Comparison of ENCODE assay signal across 9 cellular contexts in genomic region chr6:116450769-116451740, GRCh38. TPM values are rescaled to one million over a fixed set of nuclear protein-coding genes. Genes with fewer than 3 reads are reported as not detected.
A peak's percentile ranks its signal among the peaks of the same experiment; 100 is the strongest.
DNase-seq lines count a peak whose midpoint lies in the region; ATAC-seq, FAIRE-seq and TF ChIP-seq lines count a peak whose summit lies in the region.
"Had no signal": no experiment of that assay in that cellular context is flagged by ENCODE, and none has a peak within 500 bp of the region (broad histone marks: within the 10 kb centered on the region; RNA-seq: fewer than 3 reads in every experiment).

No MANE protein-coding gene starts in this region.

- in situ Hi-C loops in GM12878 (cut with MboI): no loop called here

- peak overlapping the region; percentile 45 for H2AFZ ChIP-seq in GM12878 (ENCODE audit: control insufficient read depth, low read depth, low read length)

- WGBS in GM12878 (ENCODE audit: insufficient coverage, insufficient replicate concordance, low lambda C conversion rate, missing lambda C conversion rate): 53% methylated on average over 9 of the region's 9 CpGs

- H3K36me3 ChIP-seq in GM12878 (ENCODE audit: control insufficient read depth in 2 of 2, insufficient read depth in 2 of 2, low read length in 1 of 2): no peaks in the 10 kb centered on the region

- H3K79me2 ChIP-seq in GM12878 (ENCODE audit: control insufficient read depth, insufficient read depth, low read length): no peaks in the 10 kb centered on the region

- no peak for TF ChIP-seq RAD21 in GM12878 (IDR thresholded peaks at IDR 0.05; ENCODE audit: insufficient read depth, low read depth, low read length)

- FAIRE-seq in GM12878 (lab: Jason Lieb, UNC): peak; percentile 71

- H3K4me1 ChIP-seq in GM12878 (ENCODE audit: control insufficient read depth, insufficient read depth, low read length): peaks cover 10% of the 10 kb centered on the region

- no peak overlapping the region for H3K9ac ChIP-seq in GM12878 (ENCODE audit: control insufficient read depth, insufficient read depth, low read length)

- H3K4me2 ChIP-seq in GM12878 (ENCODE audit: control insufficient read depth, insufficient read depth): peak overlapping the region; percentile 67

- no peaks in the 10 kb centered on the region for H4K20me1 ChIP-seq in GM12878 (ENCODE audit: control insufficient read depth, insufficient read depth)

- RAD21 ChIA-PET in GM12878 (lab: Charles Lee; ENCODE audit: unreplicated experiment): interaction anchor here (0.8 to 7.3 kb wide), 8 partner anchors 11 to 233 kb away, joined by 3 to 54 read pairs (median 4); no protein-coding TSS in a partner anchor

- no peak overlapping the region for H3K4me3 Mint-ChIP-seq in T-cell
- H3K4me3 Mint-ChIP-seq: activated naive CD4-positive, alpha-beta T cell treated with anti-CD3 and anti-CD28 coated beads, Interleukin-2, amount 50 U/mL, for 24 hours had no signal

- H3K4me1 Mint-ChIP-seq in T-cell: peaks cover 2 to 8% (median 6%) of the 10 kb centered on the region in 3 donors
- H3K4me1 Mint-ChIP-seq: activated naive CD4-positive, alpha-beta T cell treated with anti-CD3 and anti-CD28 coated beads, Interleukin-2, amount 50 U/mL, for 24 hours had no signal

- POLR2A ChIA-PET in GM12878 (lab: Charles Lee) (interaction anchor here (0.7 to 1.5 kb wide), 2 partner anchors 60 to 133 kb away, joined by 3 to 4 read pairs; no protein-coding TSS in a partner anchor), T-cell (lab: Charles Lee) (no interaction called here)

- H3K9me3 ChIP-seq in GM12878 (replicated peaks; ENCODE audit: control insufficient read depth, insufficient read depth, low read length): no peaks in the 10 kb centered on the region

- no peak for TF ChIP-seq POLR2A in GM12878 (IDR thresholded peaks at IDR 0.05; ENCODE audit: low read depth, low read length)

- H3K36me3 Mint-ChIP-seq in T-cell: no peaks in the 10 kb centered on the region
- H3K36me3 Mint-ChIP-seq: activated naive CD4-positive, alpha-beta T cell treated with anti-CD3 and anti-CD28 coated beads, Interleukin-2, amount 50 U/mL, for 24 hours had no signal

- H3K27ac Mint-ChIP-seq in T-cell: no peak overlapping the region
- H3K27ac Mint-ChIP-seq: activated naive CD4-positive, alpha-beta T cell treated with anti-CD3 and anti-CD28 coated beads, Interleukin-2, amount 50 U/mL, for 24 hours had no signal

- peaks cover 4 to 10% of the 10 kb centered on the region in 2 donors for H3K27me3 Mint-ChIP-seq in T-cell

- no peaks in the 10 kb centered on the region for H3K27me3 ChIP-seq in GM12878 (replicated peaks in 1 of 2; ENCODE audit: control insufficient read depth in 2 of 2, insufficient read depth in 2 of 2, low read length in 1 of 2)

- intact Hi-C loops in GM12878 (cut with micrococcal nuclease; ENCODE audit: unreplicated experiment): no loop called here

- no peak overlapping the region for H3K4me3 ChIP-seq in GM12878

- no peak for TF ChIP-seq EP300 in GM12878 (IDR thresholded peaks at IDR 0.05; ENCODE audit: borderline replicate concordance in 1 of 2, control insufficient read depth in 1 of 2, low read depth in 2 of 2, low read length in 2 of 2)

- peak; percentile 88 for DNase-seq in GF-D8 (lab: John Stamatoyannopoulos, UW)
- DNase-seq in GM12878 (ENCODE audit: low read depth, low spot score): peak; percentile 52
- no peak for DNase-seq in ecto neural progenitor cell (ENCODE audit: low spot score)
- no peak for DNase-seq in middle frontal gyrus (ENCODE audit: extremely low spot score, low spot score)
- DNase-seq in activated CD4-positive, alpha-beta T cell treated with anti-CD3 and anti-CD28 coated beads for 4 hours: no peak
- no peak for DNase-seq in T-cell

- peak overlapping the region; percentile 22; the same call in 1 of the 2 replicates for H3K27ac ChIP-seq in GM12878 (ENCODE audit: control insufficient read depth, insufficient read depth)

- TF ChIP-seq CTCF in GM12878 (IDR thresholded peaks at IDR 0.05 in 2 of 3, conservative IDR thresholded peaks at IDR 0.05 in 1 of 3; ENCODE audit: control insufficient read depth in 2 of 3, extremely low read depth in 1 of 3, insufficient read depth in 1 of 3, low read depth in 3 of 3, low read length in 3 of 3): no peak

- BruUV-seq in GM12878 (replicated peaks; lab: Mats Ljungman, UMichigan): no TSS peak

- SMC1A ChIA-PET in GM12878 (lab: Charles Lee; ENCODE audit: uncharacterized antibody, unreplicated experiment): interaction anchor here (0.7 to 2.1 kb wide), 9 partner anchors 12 to 164 kb away, joined by 3 to 9 read pairs (median 4); no protein-coding TSS in a partner anchor

- H3K9me3 Mint-ChIP-seq in T-cell: no peaks in the 10 kb centered on the region
- H3K9me3 Mint-ChIP-seq: activated naive CD4-positive, alpha-beta T cell treated with anti-CD3 and anti-CD28 coated beads, Interleukin-2, amount 50 U/mL, for 24 hours had no signal

- CTCF ChIA-PET in GM12878 (lab: Yijun Ruan, JAX): interaction anchor here (0.7 to 4.3 kb wide), 9 partner anchors 10 to 182 kb away, joined by 3 to 25 read pairs (median 4); no protein-coding TSS in a partner anchor
- CTCF ChIA-PET in T-cell (lab: Charles Lee): no interaction called here

- peak; percentile 90 for ATAC-seq in GM21367 (IDR thresholded peaks at IDR 0.05; ENCODE audit: unreplicated experiment)
- ATAC-seq in HG03520 (IDR thresholded peaks at IDR 0.05; ENCODE audit: unreplicated experiment): peak; percentile 80
- peak; percentile 93 for ATAC-seq in GM12878
- no peak for ATAC-seq in T-cell (replicated peaks in 1 of 4)

TF ChIP-seq in GM12878, 131 proteins besides CTCF, POLR2A, EP300 and RAD21 (continues in another document):
- TF ChIP-seq IKZF2 (IDR thresholded peaks at IDR 0.05): peak; percentile 59 to 64; a peak in 3 of 4 replicates
- TF ChIP-seq TCF12 (IDR thresholded peaks at IDR 0.05; ENCODE audit: low read depth, low read length): 0 out of 2 replicates have a peak, but pooled peaks have one; percentile 31
- no peak for TF ChIP-seq GATAD2B (conservative IDR thresholded peaks at IDR 0.05; ENCODE audit: low read depth)
- TF ChIP-seq NFIC (IDR thresholded peaks at IDR 0.05; ENCODE audit: low read depth, low read length): peak; percentile 19; the same call in 1 of the 2 replicates
- TF ChIP-seq SRF (IDR thresholded peaks at IDR 0.05; ENCODE audit: low read depth in 2 of 2, low read length in 2 of 2): 0 out of 4 replicates have a peak, but pooled peaks of 1 of the 2 experiments have one; percentile 41
- no peak for TF ChIP-seq ZBTB4 (CRISPR knock-in tag; IDR thresholded peaks at IDR 0.05)
- TF ChIP-seq SPI1 (IDR thresholded peaks at IDR 0.05; ENCODE audit: borderline replicate concordance, insufficient read depth, low read depth, low read length): peak; percentile 61; the same call in 1 of the 2 replicates
- TF ChIP-seq STAT1 (conservative IDR thresholded peaks at IDR 0.05): no peak
- peak; percentile 44 for TF ChIP-seq EED (IDR thresholded peaks at IDR 0.05; ENCODE audit: low read depth)
- peak; percentile 81 for TF ChIP-seq RUNX3 (IDR thresholded peaks at IDR 0.05; ENCODE audit: low read length)
- TF ChIP-seq IKZF1 (conservative IDR thresholded peaks at IDR 0.05): peak; percentile 53; the same call in 1 of the 2 replicates

RNA-seq across cellular contexts. Expression of gene CALHM6, which starts 10.1 kb away (rescaled TPM):
- total RNA-seq in GM12878 (2013; cell fraction: nucleolus; rRNA removed): not detected in 2 replicates
- total RNA-seq in GM12878 (2014; rRNA removed) (1.2 and 1.5 TPM in 2 replicates), GM12878 (2014; rRNA removed; fragmentation: Illumina TruSeq; extraction: Trizol) (1.7 and 2.6 TPM in 2 replicates), GM12878 (2021) (0.53 and 1.0 TPM in 2 replicates), T-cell (10 to 100 TPM in 1 of 5 donors, 1 to 10 TPM in 3, under 1 TPM in 1; 0.53 to 15.4 (median 3.8) TPM)
- 4.4 TPM for polyA plus RNA-seq in GM12878 (2011; ENCODE audit: low read depth)
- polyA plus RNA-seq in GM12878 (2011; rRNA removed) (0.15 and 0.48 TPM in 2 replicates), GM12878 (2014; fragmentation: Illumina TruSeq; extraction: Trizol) (0.93 and 1.2 TPM in 2 replicates), GM12878 (2014; fragmentation: Nextera tagmentation; extraction: Ambion mirVana) (1 to 10 TPM; 1.1 to 1.4 TPM), GM12878 (2014; rRNA removed) (1.5 and 2.6 TPM in 2 replicates), GM12878 (2016; fragmentation: Nextera tagmentation; extraction: Ambion mirVana) (1 to 10 TPM; 3.2 to 3.4 TPM)
- polyA plus RNA-seq in GM12878 (2011; cell fraction: cytosol; rRNA removed): 0.10 and 0.18 TPM in 2 replicates
- polyA plus RNA-seq in GM12878 (2011; cell fraction: nucleus; rRNA removed): not detected in 2 replicates
- polyA plus RNA-seq in GM12878 (2012): 11.2 and 13.0 TPM in 2 replicates
- not detected in 2 replicates for polyA minus RNA-seq in GM12878 (2011; rRNA and poly(A)+ RNA removed)
- not detected in 2 replicates for polyA minus RNA-seq in GM12878 (2011; cell fraction: cytosol; rRNA and poly(A)+ RNA removed)
- 0.38 TPM in 1 of 2 replicates, not detected in the other for polyA minus RNA-seq in GM12878 (2011; cell fraction: nucleus; rRNA and poly(A)+ RNA removed)

Comparison
In these comparisons a context has a peak if more than half of its experiments do, and no peak if none do; other contexts are left out.
1. DNase-seq: peak in GF-D8 (single experiment) and GM12878 (single experiment); none in ecto neural progenitor cell (single experiment), middle frontal gyrus (single experiment), activated CD4-positive, alpha-beta T cell treated with anti-CD3 and anti-CD28 coated beads for 4 hours (0 of 2) and T-cell (0 of 34).
2. ATAC-seq: peak in GM21367 (single experiment), HG03520 (single experiment) and GM12878 (single experiment); none in T-cell (0 of 4).